ENCODE assay signal across 24 cellular contexts in the genomic region with DNA sequence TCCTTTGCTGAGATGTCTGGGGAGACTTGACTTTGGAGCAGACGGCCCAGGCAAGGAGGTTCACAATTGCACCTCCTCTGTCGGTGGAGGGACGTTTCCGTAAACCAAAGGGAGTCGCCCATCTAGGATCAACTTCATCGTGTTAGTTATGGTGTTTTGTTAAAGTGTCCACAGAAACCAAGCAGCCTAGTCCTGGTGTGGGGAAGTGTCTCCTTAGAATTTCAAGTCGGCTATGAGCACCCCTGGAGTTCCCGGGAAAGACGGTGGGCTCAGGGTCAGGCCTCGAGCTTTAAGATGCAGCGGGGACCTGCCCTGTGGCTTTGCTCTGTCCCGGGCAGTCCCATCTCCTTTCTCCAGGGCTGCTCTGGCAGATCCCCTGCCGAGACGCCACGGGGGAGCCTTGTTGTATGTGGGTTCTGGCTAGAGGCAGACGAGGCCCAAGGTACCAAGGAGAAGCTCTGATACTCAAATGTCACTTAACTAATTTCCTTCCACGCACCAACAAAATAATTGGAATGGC.
"Had no signal": no experiment of that assay in that cellular context is flagged by ENCODE, and none has a peak within 500 bp of the region (broad histone marks: within the 10 kb centered on the region; RNA-seq: fewer than 3 reads in every experiment).

No MANE protein-coding gene starts in this region.

- H3K9ac ChIP-seq: neural progenitor cell had no signal

- H3K9me3 Mint-ChIP-seq: dendritic cell treated with granulocyte-macrophage colony-stimulating factor and Interleukin-4, amounts not matched to agents 40 ng/mL and 50 ng/mL, for 4 days; effector memory CD8-positive, alpha-beta T cell had no signal

- H3K27ac ChIP-seq: epithelial cell of prostate, gastrocnemius medialis, left lung, neural progenitor cell, prostate gland, sigmoid colon, thoracic aorta, tibial nerve, upper lobe of left lung had no signal

- H3K4me3 Mint-ChIP-seq: dendritic cell treated with granulocyte-macrophage colony-stimulating factor and Interleukin-4, amounts not matched to agents 40 ng/mL and 50 ng/mL, for 4 days; effector memory CD8-positive, alpha-beta T cell; naive thymus-derived CD4-positive, alpha-beta T cell; nephron; neural progenitor cell; stimulated activated memory B cell treated with anti-CD40 and anti-IgM and Interleukin-4, amounts not matched to agents 10 μg/mL and 1 μg/mL and 100 μg/mL, for 72 hours had no signal

- H3K27ac Mint-ChIP-seq: dendritic cell treated with granulocyte-macrophage colony-stimulating factor and Interleukin-4, amounts not matched to agents 40 ng/mL and 50 ng/mL, for 4 days; effector memory CD8-positive, alpha-beta T cell; naive thymus-derived CD4-positive, alpha-beta T cell; nephron; neural progenitor cell; stimulated activated memory B cell treated with anti-CD40 and anti-IgM and Interleukin-4, amounts not matched to agents 10 μg/mL and 1 μg/mL and 100 μg/mL, for 72 hours had no signal

- DNase-seq: cerebellar nuclear complex; effector memory CD8-positive, alpha-beta T cell; foreskin fibroblast; gastrocnemius medialis; kidney; mesenchymal stem cell; midbrain; naive thymus-derived CD4-positive, alpha-beta T cell; right cardiac atrium; sigmoid colon; stimulated activated CD4-positive, alpha-beta T cell treated with anti-CD3 and anti-CD28 coated beads, Interleukin-4, amount 100 ng/mL, for 4 hours; stimulated activated naive CD8-positive, alpha-beta T cell treated with anti-CD3 and anti-CD28 coated beads, Interleukin-15, Interleukin-2, amounts not matched to agents 100 U/mL and 50 U/mL, for 24 hours; substantia nigra; upper lobe of left lung had no signal

- H3K27me3 ChIP-seq: upper lobe of left lung had no signal

- H3K4me3 ChIP-seq: gastrocnemius medialis, left lung, neural progenitor cell, prostate gland, sigmoid colon, thoracic aorta, tibial nerve, upper lobe of left lung had no signal

- H3K9me3 ChIP-seq: gastrocnemius medialis, left lung, prostate gland, sigmoid colon, thoracic aorta, tibial nerve, upper lobe of left lung had no signal

- H3K36me3 Mint-ChIP-seq: neural progenitor cell; stimulated activated memory B cell treated with anti-CD40 and anti-IgM and Interleukin-4, amounts not matched to agents 10 μg/mL and 1 μg/mL and 100 μg/mL, for 72 hours had no signal

- H3K4me2 ChIP-seq: neural progenitor cell had no signal

- H3K36me3 ChIP-seq: gastrocnemius medialis, left lung, neural progenitor cell, prostate gland, sigmoid colon, thoracic aorta, tibial nerve, upper lobe of left lung had no signal

- ATAC-seq: effector memory CD8-positive, alpha-beta T cell; esophagus mucosa; gastrocnemius medialis; left lung; naive thymus-derived CD4-positive, alpha-beta T cell; right cardiac atrium; stimulated activated memory B cell treated with anti-CD40 and anti-IgM and Interleukin-4, amounts not matched to agents 10 μg/mL and 1 μg/mL and 100 μg/mL, for 72 hours; stimulated activated naive CD8-positive, alpha-beta T cell treated with anti-CD3 and anti-CD28 coated beads, Interleukin-15, Interleukin-2, amounts not matched to agents 100 U/mL and 50 U/mL, for 24 hours had no signal

- H3K4me1 ChIP-seq: gastrocnemius medialis, neural progenitor cell, prostate gland had no signal
